Comparison of ENCODE assay signal across 1 cellular context in genomic region chrX:131250984-131251738, GRCh38.
TF ChIP-seq lines count a peak whose summit lies in the region.
"Not testable (repeated sequence)": the region's sequence is repeated elsewhere in the genome, so short reads cannot be mapped to it uniquely, and the experiment has no call there.

No MANE protein-coding gene starts in this region.

TF ChIP-seq in K562, 482 proteins besides CTCF, POLR2A, EP300 and RAD21 (continued from another document):
- TF ChIP-seq ATF7 (IDR thresholded peaks at IDR 0.05) (0 out of 2 replicates have a peak, but pooled peaks have one; percentile 13), SRF (CRISPR knock-in tag; IDR thresholded peaks at IDR 0.05) (0 out of 4 replicates have a peak, but pooled peaks of 1 of the 2 experiments have one; percentile 41), YY1 (IDR thresholded peaks at IDR 0.05; ENCODE audit: borderline replicate concordance in 1 of 3, control insufficient read depth in 1 of 3, extremely low read depth in 1 of 3, insufficient read depth in 3 of 3, insufficient read length in 1 of 3, insufficient replicate concordance in 2 of 3, low read depth in 1 of 3, low read length in 2 of 3) (peak in 1 of 3 experiments; percentile 58), EGR1 (conservative IDR thresholded peaks at IDR 0.05) (peak; percentile 25; the same call in 1 of the 2 replicates), NR2C1 (tag; IDR thresholded peaks at IDR 0.05) (peak; percentile 45; the same call in 1 of the 2 replicates), NRF1 (conservative IDR thresholded peaks at IDR 0.05 in 1 of 2, IDR thresholded peaks at IDR 0.05 in 1 of 2) (peak; percentile 35 to 53; a peak in 2 of 4 replicates), ZBTB17 (CRISPR knock-in tag; IDR thresholded peaks at IDR 0.05) (peak; percentile 62; the same call in 1 of the 2 replicates), ATF1 (tag; IDR thresholded peaks at IDR 0.05) (0 out of 2 replicates have a peak, but pooled peaks have one; percentile 15), TAF9B (IDR thresholded peaks at IDR 0.05; ENCODE audit: partially characterized antibody) (peak; percentile 56), FOXA3 (CRISPR knock-in tag; conservative IDR thresholded peaks at IDR 0.05 in 1 of 2, IDR thresholded peaks at IDR 0.05 in 1 of 2) (peak; percentile 81 to 96; a peak in 3 of 4 replicates), POLR2H (tag; IDR thresholded peaks at IDR 0.05; ENCODE audit: low read depth) (peak; percentile 35; the same call in 1 of the 2 replicates), EP400 (IDR thresholded peaks at IDR 0.05) (peak; percentile 69), RBFOX2 (IDR thresholded peaks at IDR 0.05; ENCODE audit: low read depth, low read length) (peak; percentile 53), PHF8 (IDR thresholded peaks at IDR 0.05; ENCODE audit: borderline replicate concordance, low read length) (peak; percentile 18; the same call in 1 of the 2 replicates)
- TF ChIP-seq NR2C1 (IDR thresholded peaks at IDR 0.05); ATF1 (CRISPR knock-in tag; IDR thresholded peaks at IDR 0.05): not testable (repeated sequence)
